8 cellular contexts compared by ENCODE assay signal in the genomic region with DNA sequence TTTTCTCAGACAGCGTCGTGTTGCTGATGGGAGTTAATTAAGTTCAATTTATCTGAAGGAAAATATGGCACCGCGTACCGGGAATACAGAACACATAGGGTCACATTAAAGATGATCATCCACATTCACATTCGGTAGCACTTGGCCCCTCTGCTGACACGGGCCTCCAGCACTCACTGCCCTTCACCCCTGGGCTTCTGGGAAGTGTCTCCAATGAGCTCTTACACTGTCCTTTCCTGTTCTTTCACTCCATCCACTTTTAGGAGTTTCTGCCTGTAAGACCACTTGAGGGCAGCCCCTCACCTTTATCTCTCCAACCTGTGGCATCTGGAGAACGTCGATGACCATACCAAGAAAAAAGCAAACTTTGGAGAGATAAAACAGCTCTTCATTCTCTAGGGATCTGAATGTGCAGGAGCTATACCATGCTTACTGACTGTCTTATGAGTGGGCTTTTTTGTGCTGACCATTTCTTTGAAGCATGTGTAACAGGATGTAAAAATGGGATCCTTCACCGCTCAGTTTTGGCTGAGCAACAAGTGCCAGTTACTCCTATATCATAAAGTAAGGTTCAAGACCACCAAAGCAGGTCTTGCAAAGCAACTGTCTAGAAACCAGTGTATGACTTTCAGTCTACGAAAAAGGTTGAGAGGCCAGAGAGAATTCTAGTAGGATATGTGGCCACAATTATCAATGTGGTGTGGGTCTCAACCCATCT. TPM values are rescaled to one million over a fixed set of nuclear protein-coding genes. Genes with fewer than 3 reads are reported as not detected.
DNase-seq lines count a peak whose midpoint lies in the region; ATAC-seq, FAIRE-seq and TF ChIP-seq lines count a peak whose summit lies in the region.

No MANE protein-coding gene starts in this region.

- peak; percentile 31 for FAIRE-seq in GM12878 (lab: Jason Lieb, UNC)

- CTCF ChIA-PET in GM12878 (lab: Yijun Ruan, JAX), result interaction anchor here (0.5 to 2.3 kb wide), 19 partner anchors 15 to 241 kb away, joined by 3 to 15 read pairs (median 3); a partner anchor contains a TSS

- H3K4me2 ChIP-seq in Loucy (ENCODE audit: low read depth, low read length, poor library complexity, severe bottlenecking) (peak overlapping the region; percentile 88), GM12878 (ENCODE audit: control insufficient read depth, insufficient read depth) (peak overlapping the region; percentile 69)

- TF ChIP-seq EP300 in GM12878 (IDR thresholded peaks at IDR 0.05; ENCODE audit: borderline replicate concordance in 1 of 2, control insufficient read depth in 1 of 2, low read depth in 2 of 2, low read length in 2 of 2), result no peak

- POLR2A ChIA-PET in GM12878 (lab: Charles Lee), result interaction anchor here (0.6 to 1.3 kb wide), 5 partner anchors 10 to 102 kb away, joined by 3 to 5 read pairs (median 4); a partner anchor contains a TSS

- H3K27ac ChIP-seq in GM12878 (ENCODE audit: control insufficient read depth, insufficient read depth), result peak overlapping the region; percentile 78
- H3K27ac ChIP-seq in upper lobe of right lung, result peak overlapping the region; percentile 88

- peaks cover 8% of the 10 kb centered on the region; the same call in 1 of the 2 replicates for H3F3A ChIP-seq in Loucy (ENCODE audit: low read depth)

- H3K27me3 ChIP-seq in Loucy (ENCODE audit: insufficient read depth, low read length, poor library complexity, severe bottlenecking) (no peaks in the 10 kb centered on the region), GM12878 (replicated peaks in 1 of 2; ENCODE audit: control insufficient read depth in 2 of 2, insufficient read depth in 2 of 2, low read length in 1 of 2) (no peaks in the 10 kb centered on the region), upper lobe of right lung (no peaks in the 10 kb centered on the region)

- H4K20me1 ChIP-seq in Loucy (ENCODE audit: insufficient read depth, low read length, poor library complexity, severe bottlenecking) (no peaks in the 10 kb centered on the region), GM12878 (ENCODE audit: control insufficient read depth, insufficient read depth) (no peaks in the 10 kb centered on the region)

- TF ChIP-seq CTCF in Loucy (conservative IDR thresholded peaks at IDR 0.05; ENCODE audit: low read length) (no peak; the same call in 1 of the 2 replicates), GM12878 (IDR thresholded peaks at IDR 0.05 in 2 of 3, conservative IDR thresholded peaks at IDR 0.05 in 1 of 3; ENCODE audit: control insufficient read depth in 2 of 3, extremely low read depth in 1 of 3, insufficient read depth in 1 of 3, low read depth in 3 of 3, low read length in 3 of 3) (peak in 1 of 3 experiments; percentile 2; a peak in 1 of 6 replicates), upper lobe of right lung (IDR thresholded peaks at IDR 0.05) (no peak)

- H3K36me3 ChIP-seq in Loucy (ENCODE audit: insufficient read depth, low read length) (no peaks in the 10 kb centered on the region), GM12878 (ENCODE audit: control insufficient read depth in 2 of 2, insufficient read depth in 2 of 2, low read length in 1 of 2) (no peaks in the 10 kb centered on the region), upper lobe of right lung (no peaks in the 10 kb centered on the region)

- no TSS peak for BruUV-seq in GM12878 (replicated peaks; lab: Mats Ljungman, UMichigan)

- peak overlapping the region; percentile 86 for H3K4me3 ChIP-seq in Loucy (ENCODE audit: low read length, poor library complexity, severe bottlenecking)
- H3K4me3 ChIP-seq in GM12878, result peak overlapping the region; percentile 88
- H3K4me3 ChIP-seq in upper lobe of right lung, result peak overlapping the region; percentile 95

- H3K9me3 ChIP-seq in Loucy (ENCODE audit: insufficient read depth, low read depth, low read length), result no peaks in the 10 kb centered on the region
- H3K9me3 ChIP-seq in GM12878 (replicated peaks; ENCODE audit: control insufficient read depth, insufficient read depth, low read length), result no peaks in the 10 kb centered on the region
- no peaks in the 10 kb centered on the region for H3K9me3 ChIP-seq in upper lobe of right lung

- TF ChIP-seq POLR2A in GM12878 (IDR thresholded peaks at IDR 0.05; ENCODE audit: low read depth, low read length), result no peak

- H3K9ac ChIP-seq in Loucy (ENCODE audit: low read depth, low read length, poor library complexity, severe bottlenecking) (peak overlapping the region; percentile 73), GM12878 (ENCODE audit: control insufficient read depth, insufficient read depth, low read length) (peak overlapping the region; percentile 82)

- intact Hi-C loops in GM12878 (cut with micrococcal nuclease; ENCODE audit: unreplicated experiment) (loop anchor here (2.0 kb wide), 1 partner anchor 93 kb away; a partner anchor contains a TSS), upper lobe of right lung (cut with DNase I) (no loop called here)

- in situ Hi-C loops in GM12878 (cut with MboI), result no loop called here

- H2AFZ ChIP-seq in Loucy (ENCODE audit: low read length), result peak overlapping the region; percentile 89
- peak overlapping the region; percentile 95 for H2AFZ ChIP-seq in GM12878 (ENCODE audit: control insufficient read depth, low read depth, low read length)

- SMC1A ChIA-PET in GM12878 (lab: Charles Lee; ENCODE audit: uncharacterized antibody, unreplicated experiment), result interaction anchor here (0.8 to 2.0 kb wide), 11 partner anchors 10 to 512 kb away, joined by 3 to 14 read pairs (median 4); a partner anchor contains a TSS

- ATAC-seq in GM12878 (no peak), upper lobe of right lung (no peak), HG02678 (IDR thresholded peaks at IDR 0.05; ENCODE audit: unreplicated experiment) (no peak)

- H3K9me2 ChIP-seq in Loucy (replicated peaks; ENCODE audit: low read depth, low read length), result no peaks in the 10 kb centered on the region

- H3K4me1 ChIP-seq in Loucy (ENCODE audit: insufficient read depth, low read length, poor library complexity, severe bottlenecking) (peaks cover 21% of the 10 kb centered on the region), GM12878 (ENCODE audit: control insufficient read depth, insufficient read depth, low read length) (peaks cover 23% of the 10 kb centered on the region), upper lobe of right lung (peaks cover 14% of the 10 kb centered on the region)

- peaks cover 16% of the 10 kb centered on the region for H3K79me2 ChIP-seq in Loucy (ENCODE audit: insufficient read depth, low read length)
- peaks cover 9% of the 10 kb centered on the region for H3K79me2 ChIP-seq in GM12878 (ENCODE audit: control insufficient read depth, insufficient read depth, low read length)

- TF ChIP-seq RAD21 in GM12878 (IDR thresholded peaks at IDR 0.05; ENCODE audit: insufficient read depth, low read depth, low read length), result peak; percentile 38

- DNase-seq in DMS79 treated with DMSO at 0.1 percent for 48 hours (lab: John Stamatoyannopoulos, UW) (peak; percentile 53), GM12878 (ENCODE audit: low read depth, low spot score) (no peak), medulla oblongata (ENCODE audit: extremely low spot score) (peak; percentile 14), upper lobe of right lung (no peak)
- DNase-seq in activated effector memory CD4-positive, alpha-beta T cell treated with anti-CD3 and anti-CD28 coated beads, Interleukin-2, amount 50 U/mL, for 16 hours, result no peak
- no peak for DNase-seq in NK-92 treated with Interleukin-12 subunit alpha and Interleukin-12 subunit beta, amount 100 ng/mL, for 24 hours (lab: John Stamatoyannopoulos, UW)

- WGBS in GM12878 (ENCODE audit: insufficient coverage, insufficient replicate concordance, low lambda C conversion rate, missing lambda C conversion rate), result 20% methylated on average over 11 of the region's 11 CpGs

- RAD21 ChIA-PET in GM12878 (lab: Charles Lee; ENCODE audit: unreplicated experiment), result interaction anchor here (0.7 to 1.4 kb wide), 4 partner anchors 8 to 190 kb away, joined by 3 to 10 read pairs (median 4); no protein-coding TSS in a partner anchor

RNA-seq across cellular contexts. Expression of a gene that starts 1.1 kb away (rescaled TPM):
- 40.1 and 47.6 TPM in 2 replicates for total RNA-seq in GM12878 (2013; cell fraction: nucleolus; rRNA removed)
- 25.5 and 29.9 TPM in 2 replicates for total RNA-seq in GM12878 (2014; rRNA removed)
- 26.1 and 29.0 TPM in 2 replicates for total RNA-seq in GM12878 (2014; rRNA removed; fragmentation: Illumina TruSeq; extraction: Trizol)
- 27.8 and 28.8 TPM in 2 replicates for total RNA-seq in GM12878 (2021)
- 26.0 TPM for polyA plus RNA-seq in GM12878 (2011; ENCODE audit: low read depth)
- 21.1 and 22.8 TPM in 2 replicates for polyA plus RNA-seq in GM12878 (2011; rRNA removed)
- polyA plus RNA-seq in GM12878 (2011; cell fraction: cytosol; rRNA removed), result 21.6 and 24.8 TPM in 2 replicates
- polyA plus RNA-seq in GM12878 (2011; cell fraction: nucleus; rRNA removed), result 23.4 and 27.7 TPM in 2 replicates
- 29.0 and 39.8 TPM in 2 replicates for polyA plus RNA-seq in GM12878 (2012)
- polyA plus RNA-seq in GM12878 (2014; fragmentation: Illumina TruSeq; extraction: Trizol), result 17.6 and 21.3 TPM in 2 replicates
- polyA plus RNA-seq in GM12878 (2014; fragmentation: Nextera tagmentation; extraction: Ambion mirVana), result 10 to 100 TPM; 14.6 to 25.6 TPM
- polyA plus RNA-seq in GM12878 (2014; rRNA removed), result 17.7 and 18.7 TPM in 2 replicates
- polyA plus RNA-seq in GM12878 (2016; fragmentation: Nextera tagmentation; extraction: Ambion mirVana), result 10 to 100 TPM; 21.6 to 22.0 TPM
- 46.3 and 47.5 TPM in 2 replicates for polyA minus RNA-seq in GM12878 (2011; rRNA and poly(A)+ RNA removed)
- polyA minus RNA-seq in GM12878 (2011; cell fraction: cytosol; rRNA and poly(A)+ RNA removed), result 10.4 and 12.2 TPM in 2 replicates
- polyA minus RNA-seq in GM12878 (2011; cell fraction: nucleus; rRNA and poly(A)+ RNA removed), result 25.8 and 34.2 TPM in 2 replicates
- total RNA-seq in upper lobe of right lung, result 37.6 TPM

RNA-seq across cellular contexts. Expression of a gene that starts 32.1 kb away (rescaled TPM):
- 1.4 and 2.4 TPM in 2 replicates for total RNA-seq in GM12878 (2013; cell fraction: nucleolus; rRNA removed)
- total RNA-seq in GM12878 (2014; rRNA removed), result 0.27 and 0.34 TPM in 2 replicates
- 0.32 and 0.36 TPM in 2 replicates for total RNA-seq in GM12878 (2014; rRNA removed; fragmentation: Illumina TruSeq; extraction: Trizol)
- total RNA-seq in GM12878 (2021), result 0.23 and 0.27 TPM in 2 replicates
- 0.13 TPM for polyA plus RNA-seq in GM12878 (2011; ENCODE audit: low read depth)
- polyA plus RNA-seq in GM12878 (2011; rRNA removed), result 0.72 and 1.2 TPM in 2 replicates
- 0.13 and 0.22 TPM in 2 replicates for polyA plus RNA-seq in GM12878 (2011; cell fraction: cytosol; rRNA removed)
- polyA plus RNA-seq in GM12878 (2011; cell fraction: nucleus; rRNA removed), result 2.1 and 2.9 TPM in 2 replicates
- 0.18 and 0.25 TPM in 2 replicates for polyA plus RNA-seq in GM12878 (2012)
- polyA plus RNA-seq in GM12878 (2014; fragmentation: Illumina TruSeq; extraction: Trizol), result 0.76 and 0.82 TPM in 2 replicates
- polyA plus RNA-seq in GM12878 (2014; fragmentation: Nextera tagmentation; extraction: Ambion mirVana), result under 1 TPM; 0.05 to 0.26 TPM
- polyA plus RNA-seq in GM12878 (2014; rRNA removed), result 0.24 and 0.69 TPM in 2 replicates
- polyA plus RNA-seq in GM12878 (2016; fragmentation: Nextera tagmentation; extraction: Ambion mirVana), result under 1 TPM; 0.23 to 0.32 TPM
- polyA minus RNA-seq in GM12878 (2011; rRNA and poly(A)+ RNA removed), result 0.22 and 0.41 TPM in 2 replicates
- not detected in 2 replicates for polyA minus RNA-seq in GM12878 (2011; cell fraction: cytosol; rRNA and poly(A)+ RNA removed)
- polyA minus RNA-seq in GM12878 (2011; cell fraction: nucleus; rRNA and poly(A)+ RNA removed), result 0.48 and 0.86 TPM in 2 replicates
- 0.29 TPM for total RNA-seq in upper lobe of right lung

Comparison
In these comparisons a context has a peak if more than half of its experiments do, and no peak if none do; other contexts are left out.
1. DNase-seq: peak in DMS79 treated with DMSO at 0.1 percent for 48 hours (single experiment) and medulla oblongata (single experiment); none in GM12878 (single experiment), upper lobe of right lung (single experiment), activated effector memory CD4-positive, alpha-beta T cell treated with anti-CD3 and anti-CD28 coated beads, Interleukin-2, amount 50 U/mL, for 16 hours (single experiment) and NK-92 treated with Interleukin-12 subunit alpha and Interleukin-12 subunit beta, amount 100 ng/mL, for 24 hours (single experiment).
2. Peak in every context shown above with its lines, with median percentiles within 50 percentile points of each other: H3K4me3 ChIP-seq.